8 cellular contexts compared by ENCODE assay signal in the genomic region with DNA sequence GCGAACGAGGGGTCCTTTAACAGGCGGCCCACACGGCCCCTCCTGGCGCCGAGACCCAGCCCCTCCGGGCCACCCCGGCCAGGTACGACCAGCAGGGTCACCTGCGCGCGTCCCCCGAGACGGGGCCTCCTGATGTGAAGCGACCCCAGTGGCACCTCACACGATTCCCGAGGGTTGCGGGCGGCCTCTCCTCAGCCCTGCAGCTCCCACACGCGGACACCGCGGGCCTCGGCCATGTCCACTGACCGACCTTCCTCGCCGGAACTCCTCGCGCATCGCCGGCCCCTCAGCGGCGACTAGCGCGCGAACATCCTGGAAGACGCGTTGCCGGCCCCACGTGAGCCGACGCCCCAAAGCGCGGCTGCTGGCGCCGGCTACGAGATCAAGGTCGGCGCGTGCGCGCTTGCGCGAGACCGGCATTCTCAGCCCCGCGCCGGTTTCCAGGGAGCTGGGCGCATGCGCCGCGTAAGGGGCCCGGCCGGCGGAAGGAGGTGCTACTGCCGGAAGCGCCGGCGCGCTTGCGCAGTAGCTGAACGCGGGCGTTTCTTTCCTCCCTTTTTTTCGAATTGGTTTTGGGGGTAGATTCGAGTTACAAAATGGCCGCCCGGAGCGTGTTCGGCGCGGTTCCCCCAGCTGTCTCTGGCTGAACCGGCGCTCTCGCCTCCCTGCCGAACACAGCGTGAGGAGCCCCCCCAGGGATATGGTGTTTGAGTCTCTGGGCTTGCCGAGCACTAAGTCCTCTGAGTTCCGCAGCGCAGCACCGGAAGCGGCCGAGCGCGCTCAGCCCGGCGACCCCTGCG. TPM values are rescaled to one million over a fixed set of nuclear protein-coding genes. Genes with fewer than 3 reads are reported as not detected.
DNase-seq lines count a peak whose midpoint lies in the region; ATAC-seq and TF ChIP-seq lines count a peak whose summit lies in the region.

A gene with protein sequence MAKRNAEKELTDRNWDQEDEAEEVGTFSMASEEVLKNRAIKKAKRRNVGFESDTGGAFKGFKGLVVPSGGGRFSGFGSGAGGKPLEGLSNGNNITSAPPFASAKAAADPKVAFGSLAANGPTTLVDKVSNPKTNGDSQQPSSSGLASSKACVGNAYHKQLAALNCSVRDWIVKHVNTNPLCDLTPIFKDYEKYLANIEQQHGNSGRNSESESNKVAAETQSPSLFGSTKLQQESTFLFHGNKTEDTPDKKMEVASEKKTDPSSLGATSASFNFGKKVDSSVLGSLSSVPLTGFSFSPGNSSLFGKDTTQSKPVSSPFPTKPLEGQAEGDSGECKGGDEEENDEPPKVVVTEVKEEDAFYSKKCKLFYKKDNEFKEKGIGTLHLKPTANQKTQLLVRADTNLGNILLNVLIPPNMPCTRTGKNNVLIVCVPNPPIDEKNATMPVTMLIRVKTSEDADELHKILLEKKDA (plus strand): TSS at position 509 of the 800 bp plus-strand sequence. CDS start 4,253 bp downstream, outside the sequence.

- H3K9me3 ChIP-seq in PC-9 (ENCODE audit: insufficient read depth, low read depth) (no peaks in the 10 kb centered on the region), esophagus (ENCODE audit: control insufficient read depth in 2 of 2, insufficient read depth in 1 of 2, low read depth in 1 of 2, low read length in 1 of 2) (no peaks in the 10 kb centered on the region), muscle layer of colon (ENCODE audit: low read length) (no peaks in the 10 kb centered on the region)

- no TSS peak for BruUV-seq in PC-9 (replicated peaks; lab: Mats Ljungman, UMichigan)

- peak within 1 kb of the TSS; percentile 95 for H3K4me3 ChIP-seq in Jurkat, Clone E6-1 (ENCODE audit: low read length)
- H3K4me3 ChIP-seq in PC-9 (peak within 1 kb of the TSS; percentile 88), esophagus (ENCODE audit: low read depth in 1 of 2, low read length in 2 of 2) (peak within 1 kb of the TSS; percentile 86 to 91), muscle layer of colon (ENCODE audit: low read depth in 1 of 2, low read length in 2 of 2) (peak within 1 kb of the TSS; percentile 82 to 86)

- peak within 1 kb of the TSS; percentile 50 for H3K9ac ChIP-seq in muscle layer of colon (ENCODE audit: low read length)

- peaks cover 28% of the 10 kb centered on the region for H3K4me1 ChIP-seq in PC-9 (replicated peaks; ENCODE audit: insufficient read depth)
- H3K4me1 ChIP-seq in esophagus (ENCODE audit: control insufficient read depth in 2 of 2, insufficient read depth in 2 of 2, low read length in 1 of 2): peaks cover 0 to 10% of the 10 kb centered on the region in 2 donors
- H3K4me1 ChIP-seq in muscle layer of colon (ENCODE audit: insufficient read depth, low read length): peaks cover 12% of the 10 kb centered on the region

- no peaks in the 10 kb centered on the region; the same call in 1 of the 2 replicates for H4K20me1 ChIP-seq in PC-9 (ENCODE audit: insufficient read depth)

- whole genome bisulfite sequencing in esophagus, 2 donors: 0 to 1% methylated on average over 66 to 98 of the region's 98 CpGs

- H3K9me2 ChIP-seq in PC-9 (ENCODE audit: insufficient read depth): no peaks in the 10 kb centered on the region

- ATAC-seq in GM21576 (IDR thresholded peaks at IDR 0.05; ENCODE audit: unreplicated experiment): peak; percentile 77

- no peak for TF ChIP-seq CTCF in PC-9 (conservative IDR thresholded peaks at IDR 0.05)

- CTCF ChIA-PET in PC-9 (lab: Charles Lee): no interaction called here

- peak within 1 kb of the TSS; percentile 100 for H3K4me2 ChIP-seq in PC-9

- H3K27ac ChIP-seq in PC-9 (peak within 1 kb of the TSS; percentile 84), esophagus (ENCODE audit: low read depth in 2 of 2, low read length in 1 of 2) (peak within 1 kb of the TSS; percentile 97 to 98), muscle layer of colon (ENCODE audit: low read depth, low read length) (peak within 1 kb of the TSS; percentile 86)

- no peaks in the 10 kb centered on the region for H3K27me3 ChIP-seq in PC-9 (ENCODE audit: insufficient read depth, low read depth)
- H3K27me3 ChIP-seq in esophagus (ENCODE audit: control insufficient read depth in 1 of 2, insufficient read depth in 2 of 2, low read length in 2 of 2): no peaks in the 10 kb centered on the region
- H3K27me3 ChIP-seq in muscle layer of colon (ENCODE audit: control insufficient read depth in 1 of 2, insufficient read depth in 2 of 2, low read length in 2 of 2): no peaks in the 10 kb centered on the region

- H3K36me3 ChIP-seq in PC-9 (ENCODE audit: low read depth) (peaks cover 20% of the 10 kb centered on the region; the same call in 1 of the 2 replicates), esophagus (ENCODE audit: control insufficient read depth in 2 of 2, insufficient read depth in 2 of 2, low read length in 1 of 2) (peaks cover 0 to 3% of the 10 kb centered on the region in 2 donors), muscle layer of colon (ENCODE audit: insufficient read depth, low read length) (peaks cover 11% of the 10 kb centered on the region)

- intact Hi-C loops in PC-9 (cut with micrococcal nuclease; ENCODE audit: unreplicated experiment): loop anchor here (10.0 kb wide), 1 partner anchor 81 kb away; a partner anchor contains a TSS

- peaks cover 73% of the 10 kb centered on the region for H3K79me2 ChIP-seq in PC-9 (ENCODE audit: low read depth)

- peak within 1 kb of the TSS; percentile 95 for H2AFZ ChIP-seq in PC-9

- peaks cover 38% of the 10 kb centered on the region for H3F3A ChIP-seq in PC-9 (ENCODE audit: insufficient read depth, low read depth)

- POLR2A ChIA-PET in PC-9 (lab: Charles Lee; ENCODE audit: unreplicated experiment): interaction anchor here (0.5 to 0.7 kb wide), 6 partner anchors 20 to 412 kb away, joined by 3 to 18 read pairs (median 5); a partner anchor contains a TSS

- DNase-seq in DMS153 treated with DMSO at 0.1 percent for 48 hours (lab: John Stamatoyannopoulos, UW; ENCODE audit: unreplicated experiment) (peak; percentile 96), PC-9 (peak; percentile 90 to 98)
- peak; percentile 96 for DNase-seq in Jurkat, Clone E6-1 (ENCODE audit: low read depth, low spot score)
- peak; percentile 97 for DNase-seq in activated T-cell treated with anti-CD3 and anti-CD28 coated beads, Interleukin-2, amount 50 U/mL, for 1 hour
- peak; percentile 88 for DNase-seq in stimulated activated CD8-positive, alpha-beta memory T cell treated with anti-CD3 and anti-CD28 coated beads, Interleukin-7, amount 100 ng/mL, for 24 hours (ENCODE audit: low read depth)

RNA-seq across cellular contexts. Expression of the gene that starts here (rescaled TPM):
- 85.6 TPM for polyA plus RNA-seq in Jurkat, Clone E6-1 (2012; ENCODE audit: insufficient read depth, insufficient read length)
- 84.0 and 118 TPM in 2 replicates for total RNA-seq in PC-9 (2021)
- polyA plus RNA-seq in esophagus: 10 to 100 TPM; 19.7 to 21.5 TPM

Comparison
In these comparisons a context has a peak if more than half of its experiments do, and no peak if none do; other contexts are left out.
1. Peak in every context shown above with its lines: DNase-seq, ATAC-seq, H3K4me3 ChIP-seq and H3K27ac ChIP-seq.